Comparison of ENCODE assay signal across 9 cellular contexts in genomic region chr11:313304-313786, GRCh38. TPM values are rescaled to one million over a fixed set of nuclear protein-coding genes. Genes with fewer than 3 reads are reported as not detected.
DNase-seq lines count a peak whose midpoint lies in the region; ATAC-seq, FAIRE-seq and TF ChIP-seq lines count a peak whose summit lies in the region.
"Had no signal": no experiment of that assay in that cellular context is flagged by ENCODE, and none has a peak within 500 bp of the region (broad histone marks: within the 10 kb centered on the region; RNA-seq: fewer than 3 reads in every experiment).

No MANE protein-coding gene starts in this region.

- H3K36me3 ChIP-seq in keratinocyte (ENCODE audit: control insufficient read depth in 2 of 2, extremely low read depth in 1 of 2, insufficient read depth in 2 of 2, low read length in 2 of 2) = peaks cover 0 to 5% of the 10 kb centered on the region in 2 experiments
- H3K36me3 ChIP-seq in testis (ENCODE audit: low read depth, missing control alignments) = no peaks in the 10 kb centered on the region

- no peaks in the 10 kb centered on the region for H3K9me3 Mint-ChIP-seq in activated T-helper 2 cell treated with anti-CD3 and anti-CD28 coated beads, Interferon-gamma antibody, Interleukin-2, Interleukin-4, amounts not matched to agents 10 μg/mL and 5 μg/mL and 100 μg/mL, durations not matched to agents 14 hours and 24 hours and 36 hours

- H3K9me3 ChIP-seq in keratinocyte (ENCODE audit: control insufficient read depth, low read depth, low read length) (no peaks in the 10 kb centered on the region), testis (no peaks in the 10 kb centered on the region)

- H3K27ac Mint-ChIP-seq in activated T-helper 2 cell treated with anti-CD3 and anti-CD28 coated beads, Interferon-gamma antibody, Interleukin-2, Interleukin-4, amounts not matched to agents 10 μg/mL and 5 μg/mL and 100 μg/mL, durations not matched to agents 14 hours and 24 hours and 36 hours = peak overlapping the region; percentile 91

- no peaks in the 10 kb centered on the region for H4K20me1 ChIP-seq in keratinocyte (ENCODE audit: control insufficient read depth, extremely low read depth, insufficient read depth, low read length)

- H2AFZ ChIP-seq in keratinocyte (ENCODE audit: control insufficient read depth, low read length) = peak overlapping the region; percentile 30

- H3K9me1 ChIP-seq in keratinocyte (ENCODE audit: control insufficient read depth, extremely low read depth, insufficient read depth, low read length) = no peaks in the 10 kb centered on the region

- peak overlapping the region; percentile 74 for H3K9ac ChIP-seq in keratinocyte (ENCODE audit: control insufficient read depth, extremely low read depth, insufficient read depth, low read length)

- dilution Hi-C loops in keratinocyte (cut with MboI; ENCODE audit: extremely low pct_ligation_motif_present, low sequenced_read_pairs) = no loop called here

- no peak for ATAC-seq in activated CD4-positive, CD25-positive, alpha-beta regulatory T cell treated with anti-CD3 and anti-CD28 coated beads, Interleukin-2, amount 50 U/mL, for 24 hours
- ATAC-seq in GM19467 (IDR thresholded peaks at IDR 0.05; ENCODE audit: unreplicated experiment) (no peak), HG03520 (IDR thresholded peaks at IDR 0.05; ENCODE audit: unreplicated experiment) (no peak)

- no peak for FAIRE-seq in keratinocyte (lab: Jason Lieb, UNC)

- peaks cover 30% of the 10 kb centered on the region for H3K27me3 ChIP-seq in keratinocyte (ENCODE audit: control insufficient read depth, extremely low read depth, insufficient read depth, low read length)
- H3K27me3 ChIP-seq in testis = no peaks in the 10 kb centered on the region

- peaks cover 34% of the 10 kb centered on the region for H3K4me1 Mint-ChIP-seq in activated T-helper 2 cell treated with anti-CD3 and anti-CD28 coated beads, Interferon-gamma antibody, Interleukin-2, Interleukin-4, amounts not matched to agents 10 μg/mL and 5 μg/mL and 100 μg/mL, durations not matched to agents 14 hours and 24 hours and 36 hours (ENCODE audit: low read depth)

- H3K27ac ChIP-seq in keratinocyte (ENCODE audit: control insufficient read depth, insufficient read depth, low read length) = peak overlapping the region; percentile 74
- peak overlapping the region; percentile 75 to 92 for H3K27ac ChIP-seq in testis

- peak; percentile 32 for DNase-seq in activated CD4-positive, CD25-positive, alpha-beta regulatory T cell treated with anti-CD3 and anti-CD28 coated beads, Interleukin-2, amount 50 U/mL, for 72 hours
- no peak for DNase-seq in activated T-helper 2 cell treated with anti-CD3 and anti-CD28 coated beads, Interferon-gamma antibody, Interleukin-2, Interleukin-4, amounts not matched to agents 10 μg/mL and 5 μg/mL and 100 μg/mL, durations not matched to agents 14 hours and 24 hours and 36 hours (ENCODE audit: low spot score)
- DNase-seq in keratinocyte (ENCODE audit: low read depth, low spot score) (no peak), testis (no peak), DMS 273 treated with DMSO at 0.1 percent for 48 hours (lab: John Stamatoyannopoulos, UW) (no peak)
- DNase-seq: stimulated activated CD4-positive, alpha-beta T cell treated with anti-CD3 and anti-CD28 coated beads, Interleukin-12 subunit alpha, Interleukin-12 subunit beta, amount 100 ng/mL, for 4 hours had no signal

- TF ChIP-seq CTCF in keratinocyte (optimal IDR thresholded peaks at IDR 0.05 in 1 of 3, IDR thresholded peaks at IDR 0.05 in 1 of 3, conservative IDR thresholded peaks at IDR 0.05 in 1 of 3; ENCODE audit: extremely low read depth in 1 of 3, insufficient read depth in 2 of 3, low read length in 3 of 3) = no peak
- no peak for TF ChIP-seq CTCF in testis (IDR thresholded peaks at IDR 0.05)

- no peaks in the 10 kb centered on the region for H3K27me3 Mint-ChIP-seq in activated T-helper 2 cell treated with anti-CD3 and anti-CD28 coated beads, Interferon-gamma antibody, Interleukin-2, Interleukin-4, amounts not matched to agents 10 μg/mL and 5 μg/mL and 100 μg/mL, durations not matched to agents 14 hours and 24 hours and 36 hours (ENCODE audit: low read depth)

- peak overlapping the region in 2 of 3 experiments; percentile 73 to 85 for H3K4me3 ChIP-seq in keratinocyte (ENCODE audit: control insufficient read depth in 2 of 3, extremely low read depth in 1 of 3, insufficient read depth in 2 of 3, low read depth in 1 of 3, low read length in 3 of 3)
- H3K4me3 ChIP-seq in testis = no peak overlapping the region

- H3K36me3 Mint-ChIP-seq in activated T-helper 2 cell treated with anti-CD3 and anti-CD28 coated beads, Interferon-gamma antibody, Interleukin-2, Interleukin-4, amounts not matched to agents 10 μg/mL and 5 μg/mL and 100 μg/mL, durations not matched to agents 14 hours and 24 hours and 36 hours (ENCODE audit: low read depth) = peaks cover 58% of the 10 kb centered on the region

- intact Hi-C loops in activated T-helper 2 cell treated with anti-CD3 and anti-CD28 coated beads, Interferon-gamma antibody, Interleukin-2, Interleukin-4, amounts not matched to agents 10 μg/mL and 5 μg/mL and 100 μg/mL, durations not matched to agents 14 hours and 24 hours and 36 hours (cut with micrococcal nuclease) = loop anchor here (2.0 to 5.0 kb wide), 5 partner anchors 13 to 106 kb away; partner anchors contain the start of genes BET1L, PSMD13, RIC8A and SIRT3
- intact Hi-C loops in testis (cut with DNase I; ENCODE audit: low total_unique reads) = no loop called here

- H3K4me1 ChIP-seq in keratinocyte (ENCODE audit: control insufficient read depth, extremely low read depth, insufficient read depth, low read length) (peaks cover 48% of the 10 kb centered on the region), testis (peaks cover 27% of the 10 kb centered on the region)

- peak overlapping the region; percentile 90 for H3K4me3 Mint-ChIP-seq in activated T-helper 2 cell treated with anti-CD3 and anti-CD28 coated beads, Interferon-gamma antibody, Interleukin-2, Interleukin-4, amounts not matched to agents 10 μg/mL and 5 μg/mL and 100 μg/mL, durations not matched to agents 14 hours and 24 hours and 36 hours (ENCODE audit: low read depth)

- peaks cover 14% of the 10 kb centered on the region for H3K79me2 ChIP-seq in keratinocyte (ENCODE audit: control insufficient read depth, insufficient read depth, low read length)

- peak overlapping the region; percentile 85 for H3K4me2 ChIP-seq in keratinocyte (ENCODE audit: control insufficient read depth, extremely low read depth, insufficient read depth, low read depth, low read length)

- WGBS in testis, 2 donors = 61 to 82% methylated on average over 2 to 8 of the region's 8 CpGs

- no peak for TF ChIP-seq POLR2A in testis (IDR thresholded peaks at IDR 0.05)

RNA-seq across cellular contexts. Expression of gene IFITM1, which starts 0.5 kb away (rescaled TPM):
- 256 and 260 TPM in 2 replicates for total RNA-seq in activated T-helper 2 cell treated with anti-CD3 and anti-CD28 coated beads, Interferon-gamma antibody, Interleukin-2, Interleukin-4, amounts not matched to agents 10 μg/mL and 5 μg/mL and 100 μg/mL, durations not matched to agents 14 hours and 24 hours and 36 hours
- polyA plus RNA-seq in keratinocyte (333 to 549 TPM (median 333 TPM) in 3 replicates), testis (ENCODE audit: insufficient read depth, low read depth, low replicate concordance) (146 TPM)
- polyA plus RNA-seq in keratinocyte (2011; ENCODE audit: low read depth) = 6.0 TPM
- polyA plus RNA-seq in keratinocyte (2011; cell fraction: cytosol; rRNA removed) = 283 and 377 TPM in 2 replicates
- polyA plus RNA-seq in keratinocyte (2011; cell fraction: nucleus; rRNA removed) = 235 and 342 TPM in 2 replicates
- 25.1 and 252 TPM in 2 replicates for polyA plus RNA-seq in keratinocyte (2012; ENCODE audit: low replicate concordance)
- 312 to 864 TPM (median 567 TPM) in 3 replicates for polyA minus RNA-seq in keratinocyte
- polyA minus RNA-seq in keratinocyte (2011; cell fraction: cytosol; rRNA and poly(A)+ RNA removed) = 260 TPM
- 81.1 and 91.2 TPM in 2 replicates for polyA minus RNA-seq in keratinocyte (2011; cell fraction: nucleus; rRNA and poly(A)+ RNA removed)
- total RNA-seq in testis = 10 to 100 TPM; 63.1 to 93.3 TPM

RNA-seq across cellular contexts. Expression of gene IFITM2, which starts 5.7 kb away (rescaled TPM):
- 680 and 689 TPM in 2 replicates for total RNA-seq in activated T-helper 2 cell treated with anti-CD3 and anti-CD28 coated beads, Interferon-gamma antibody, Interleukin-2, Interleukin-4, amounts not matched to agents 10 μg/mL and 5 μg/mL and 100 μg/mL, durations not matched to agents 14 hours and 24 hours and 36 hours
- polyA plus RNA-seq in keratinocyte = 26.9 to 83.0 TPM (median 72.3 TPM) in 3 replicates
- polyA plus RNA-seq in keratinocyte (2011; ENCODE audit: low read depth) = 6.3 TPM
- polyA plus RNA-seq in keratinocyte (2011; cell fraction: cytosol; rRNA removed) = 64.8 and 210 TPM in 2 replicates
- polyA plus RNA-seq in keratinocyte (2011; cell fraction: nucleus; rRNA removed) = 42.2 and 109 TPM in 2 replicates
- polyA plus RNA-seq in keratinocyte (2012; ENCODE audit: low replicate concordance) = 53.9 and 150 TPM in 2 replicates
- 20.9 to 46.0 TPM (median 41.8 TPM) in 3 replicates for polyA minus RNA-seq in keratinocyte
- 88.1 TPM for polyA minus RNA-seq in keratinocyte (2011; cell fraction: cytosol; rRNA and poly(A)+ RNA removed)
- polyA minus RNA-seq in keratinocyte (2011; cell fraction: nucleus; rRNA and poly(A)+ RNA removed) = 4.3 and 4.6 TPM in 2 replicates
- 100 to 1,000 TPM; 119 to 169 TPM for total RNA-seq in testis
- 283 TPM for polyA plus RNA-seq in testis (ENCODE audit: insufficient read depth, low read depth, low replicate concordance)

RNA-seq across cellular contexts. Expression of gene IFITM3, which starts 7.3 kb away (rescaled TPM):
- total RNA-seq in activated T-helper 2 cell treated with anti-CD3 and anti-CD28 coated beads, Interferon-gamma antibody, Interleukin-2, Interleukin-4, amounts not matched to agents 10 μg/mL and 5 μg/mL and 100 μg/mL, durations not matched to agents 14 hours and 24 hours and 36 hours = 3.5 and 3.7 TPM in 2 replicates
- polyA plus RNA-seq in keratinocyte = 295 to 696 TPM (median 435 TPM) in 3 replicates
- polyA plus RNA-seq in keratinocyte (2011; ENCODE audit: low read depth) = 37.7 TPM
- polyA plus RNA-seq in keratinocyte (2011; cell fraction: cytosol; rRNA removed) = 709 and 1,249 TPM in 2 replicates
- polyA plus RNA-seq in keratinocyte (2011; cell fraction: nucleus; rRNA removed) = 298 and 424 TPM in 2 replicates
- polyA plus RNA-seq in keratinocyte (2012; ENCODE audit: low replicate concordance) = 467 and 1,605 TPM in 2 replicates
- 528 to 1,935 TPM (median 993 TPM) in 3 replicates for polyA minus RNA-seq in keratinocyte
- polyA minus RNA-seq in keratinocyte (2011; cell fraction: cytosol; rRNA and poly(A)+ RNA removed) = 925 TPM
- polyA minus RNA-seq in keratinocyte (2011; cell fraction: nucleus; rRNA and poly(A)+ RNA removed) = 156 and 170 TPM in 2 replicates
- 100 to 1,000 TPM; 256 to 459 TPM for total RNA-seq in testis
- 717 TPM for polyA plus RNA-seq in testis (ENCODE audit: insufficient read depth, low read depth, low replicate concordance)

RNA-seq across cellular contexts. Expression of gene IFITM5, which starts 14.0 kb away (rescaled TPM):
- total RNA-seq in activated T-helper 2 cell treated with anti-CD3 and anti-CD28 coated beads, Interferon-gamma antibody, Interleukin-2, Interleukin-4, amounts not matched to agents 10 μg/mL and 5 μg/mL and 100 μg/mL, durations not matched to agents 14 hours and 24 hours and 36 hours = not detected in 2 replicates
- polyA plus RNA-seq in keratinocyte (not detected in 3 replicates), testis (ENCODE audit: insufficient read depth, low read depth, low replicate concordance) (not detected)
- polyA plus RNA-seq in keratinocyte (2011; ENCODE audit: low read depth) = not detected
- polyA plus RNA-seq in keratinocyte (2011; cell fraction: cytosol; rRNA removed) = not detected in 2 replicates
- not detected in 2 replicates for polyA plus RNA-seq in keratinocyte (2011; cell fraction: nucleus; rRNA removed)
- polyA plus RNA-seq in keratinocyte (2012; ENCODE audit: low replicate concordance) = not detected in 2 replicates
- polyA minus RNA-seq in keratinocyte = not detected in 3 replicates
- polyA minus RNA-seq in keratinocyte (2011; cell fraction: cytosol; rRNA and poly(A)+ RNA removed) = not detected
- not detected in 2 replicates for polyA minus RNA-seq in keratinocyte (2011; cell fraction: nucleus; rRNA and poly(A)+ RNA removed)
- total RNA-seq in testis = not detected

RNA-seq across cellular contexts. Expression of gene PGGHG, which starts 24.4 kb away (rescaled TPM):
- total RNA-seq in activated T-helper 2 cell treated with anti-CD3 and anti-CD28 coated beads, Interferon-gamma antibody, Interleukin-2, Interleukin-4, amounts not matched to agents 10 μg/mL and 5 μg/mL and 100 μg/mL, durations not matched to agents 14 hours and 24 hours and 36 hours = 62.0 and 62.8 TPM in 2 replicates
- polyA plus RNA-seq in keratinocyte = 4.3 to 12.2 TPM (median 6.2 TPM) in 3 replicates
- polyA plus RNA-seq in keratinocyte (2011; ENCODE audit: low read depth) = 2.0 TPM
- 0.97 and 2.1 TPM in 2 replicates for polyA plus RNA-seq in keratinocyte (2011; cell fraction: cytosol; rRNA removed)
- 68.1 and 95.0 TPM in 2 replicates for polyA plus RNA-seq in keratinocyte (2011; cell fraction: nucleus; rRNA removed)
- 3.6 and 6.4 TPM in 2 replicates for polyA plus RNA-seq in keratinocyte (2012; ENCODE audit: low replicate concordance)
- polyA minus RNA-seq in keratinocyte = 2.3 to 3.0 TPM (median 2.4 TPM) in 3 replicates
- 2.7 TPM for polyA minus RNA-seq in keratinocyte (2011; cell fraction: cytosol; rRNA and poly(A)+ RNA removed)
- polyA minus RNA-seq in keratinocyte (2011; cell fraction: nucleus; rRNA and poly(A)+ RNA removed) = 6.5 and 6.8 TPM in 2 replicates
- total RNA-seq in testis = 10 to 100 TPM; 26.5 to 32.5 TPM
- 8.2 TPM for polyA plus RNA-seq in testis (ENCODE audit: insufficient read depth, low read depth, low replicate concordance)

Comparison
In these comparisons a context has a peak if more than half of its experiments do, and no peak if none do; other contexts are left out.
1. H3K4me3 ChIP-seq: peak in keratinocyte (2 of 3); none in testis (0 of 2).
2. RNA of gene IFITM3, which starts 7.3 kb away (total RNA-seq): 256 to 459 TPM in testis; 3.5 to 3.7 TPM in activated T-helper 2 cell treated with anti-CD3 and anti-CD28 coated beads, Interferon-gamma antibody, Interleukin-2, Interleukin-4, amounts not matched to agents 10 μg/mL and 5 μg/mL and 100 μg/mL, durations not matched to agents 14 hours and 24 hours and 36 hours; every median in the first group is over 10 times any median in the second.